ENCODE assay signal across 14 cellular contexts in the genomic region with DNA sequence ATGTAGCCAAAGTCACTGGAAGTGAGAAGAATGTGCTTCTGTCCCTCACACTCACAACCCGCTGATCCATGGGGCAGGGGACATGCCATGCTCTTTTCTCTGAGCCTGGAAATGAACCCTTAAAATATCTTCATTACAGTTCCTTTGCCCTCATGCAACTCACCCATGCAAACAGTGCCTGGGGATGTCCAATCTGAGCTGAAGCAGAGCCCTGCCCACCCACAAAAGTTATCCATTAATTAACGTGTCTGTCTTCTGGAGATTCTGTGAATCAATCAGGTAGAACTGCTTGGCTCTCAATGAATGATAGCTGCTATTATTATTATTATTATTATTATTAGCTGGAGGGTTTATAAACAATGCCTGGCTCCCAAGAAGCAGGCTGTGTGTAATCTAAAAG.
"Had no signal": no experiment of that assay in that cellular context is flagged by ENCODE, and none has a peak within 500 bp of the region (broad histone marks: within the 10 kb centered on the region; RNA-seq: fewer than 3 reads in every experiment).

No MANE protein-coding gene starts in this region.

- H3K4me3 Mint-ChIP-seq: endodermal cell; naive thymus-derived CD4-positive, alpha-beta T cell had no signal

- DNase-seq: dermis blood vessel endothelial cell; endodermal cell; erythroblast; foreskin keratinocyte; mammary epithelial cell; naive thymus-derived CD4-positive, alpha-beta T cell; posterior cingulate gyrus; stimulated activated CD4-positive, alpha-beta T cell treated with anti-CD3 and anti-CD28 coated beads, Interleukin-2, amount 100 ng/mL, for 48 hours; stimulated activated naive CD8-positive, alpha-beta T cell treated with anti-CD3 and anti-CD28 coated beads, Interleukin-15, Interleukin-2, amounts not matched to agents 100 U/mL and 50 U/mL, for 24 hours; tibial artery; upper lobe of right lung had no signal

- H3K36me3 Mint-ChIP-seq: naive thymus-derived CD4-positive, alpha-beta T cell had no signal

- H3K4me1 Mint-ChIP-seq: naive thymus-derived CD4-positive, alpha-beta T cell had no signal

- H3K27ac Mint-ChIP-seq: endodermal cell; naive thymus-derived CD4-positive, alpha-beta T cell had no signal

- ATAC-seq: foreskin keratinocyte; left lobe of liver; naive thymus-derived CD4-positive, alpha-beta T cell; stimulated activated naive CD8-positive, alpha-beta T cell treated with anti-CD3 and anti-CD28 coated beads, Interleukin-15, Interleukin-2, amounts not matched to agents 100 U/mL and 50 U/mL, for 24 hours; upper lobe of right lung had no signal

- FAIRE-seq: endothelial cell of umbilical vein, kidney had no signal

- H3K9me3 Mint-ChIP-seq: endodermal cell had no signal
